8 cellular contexts compared by ENCODE assay signal in the genomic region with DNA sequence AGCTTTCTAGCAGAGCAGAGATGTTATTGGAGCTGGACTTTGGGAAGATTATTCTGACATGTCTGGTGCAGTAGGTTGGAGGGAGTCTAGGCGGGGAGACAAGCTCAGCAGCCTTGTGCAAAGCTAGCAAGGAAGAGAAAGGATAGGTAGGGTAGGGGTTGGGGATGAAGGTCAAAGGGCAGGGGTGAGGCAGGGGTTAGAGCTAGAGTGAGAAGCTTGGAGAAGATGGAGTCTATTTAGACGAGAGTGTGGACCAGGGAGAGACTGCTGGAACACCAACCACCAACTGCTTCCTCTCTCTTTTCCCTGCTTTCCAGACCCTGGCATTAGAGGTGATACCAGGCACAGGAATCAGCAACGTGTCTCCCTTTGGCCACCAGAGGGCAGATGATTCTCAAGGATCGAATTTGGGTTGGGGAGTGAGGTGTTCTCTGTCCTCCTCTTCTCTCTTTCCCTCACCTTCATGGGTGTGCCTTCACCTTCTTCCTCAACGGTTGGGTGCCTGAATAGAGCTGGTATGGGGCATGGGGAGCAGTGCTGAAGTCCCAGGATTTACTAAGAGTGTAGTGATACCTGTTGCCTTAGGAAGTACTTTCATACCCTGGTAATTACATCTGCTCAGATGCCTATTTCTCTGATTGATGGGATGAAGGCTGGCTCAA. TPM values are rescaled to one million over a fixed set of nuclear protein-coding genes. Genes with fewer than 3 reads are reported as not detected.
DNase-seq lines count a peak whose midpoint lies in the region; ATAC-seq and TF ChIP-seq lines count a peak whose summit lies in the region.

No MANE protein-coding gene starts in this region.

- H3K27ac ChIP-seq in SJSA1 (no peak overlapping the region), foreskin keratinocyte (no peak overlapping the region), testis (peak overlapping the region in 1 of 2 donors; percentile 26)

- H3K9me3 ChIP-seq in SJSA1 (replicated peaks), result no peaks in the 10 kb centered on the region
- no peaks in the 10 kb centered on the region for H3K9me3 ChIP-seq in testis

- ATAC-seq in foreskin keratinocyte (peak; percentile 27), omental fat pad (ENCODE audit: low FRiP score) (no peak), GM18517 (IDR thresholded peaks at IDR 0.05; ENCODE audit: unreplicated experiment) (no peak)

- intact Hi-C loops in testis (cut with DNase I; ENCODE audit: low total_unique reads), result loop anchor here (5.0 to 10.0 kb wide), 2 partner anchors 110 to 318 kb away; no protein-coding TSS in a partner anchor

- H3K36me3 ChIP-seq in SJSA1, result peaks cover 27% of the 10 kb centered on the region
- H3K36me3 ChIP-seq in testis (ENCODE audit: low read depth, missing control alignments), result no peaks in the 10 kb centered on the region

- no peaks in the 10 kb centered on the region for H3K27me3 ChIP-seq in SJSA1 (replicated peaks)
- H3K27me3 ChIP-seq in foreskin keratinocyte, result no peaks in the 10 kb centered on the region
- H3K27me3 ChIP-seq in testis, result no peaks in the 10 kb centered on the region

- no peak overlapping the region for H3K4me3 ChIP-seq in SJSA1
- H3K4me3 ChIP-seq in testis, result no peak overlapping the region

- TF ChIP-seq POLR2A in testis (IDR thresholded peaks at IDR 0.05), result no peak

- TF ChIP-seq CTCF in foreskin keratinocyte (conservative IDR thresholded peaks at IDR 0.05) (peak; percentile 92), omental fat pad (IDR thresholded peaks at IDR 0.05) (peak in 2 of 3 donors; percentile 38 to 76), testis (IDR thresholded peaks at IDR 0.05) (peak; percentile 85 to 96 (median 95))

- DNase-seq in DMS53 treated with DMSO at 0.1 percent for 48 hours (lab: John Stamatoyannopoulos, UW; ENCODE audit: unreplicated experiment) (peak; percentile 78), MV-4-11 (lab: John Stamatoyannopoulos, UW) (peak; percentile 56), SJSA1 (ENCODE audit: low read depth in 1 of 2, low spot score in 2 of 2) (peak; percentile 81), foreskin keratinocyte (peak; percentile 34 to 67), omental fat pad (ENCODE audit: low spot score) (peak; percentile 72), testis (peak; percentile 90)
- peak in 3 of 4 experiments; percentile 21 to 58 (median 53) for DNase-seq in activated naive CD4-positive, alpha-beta T cell (lab: John Stamatoyannopoulos, UW)

- H3K4me1 ChIP-seq in SJSA1 (replicated peaks) (peaks cover 33% of the 10 kb centered on the region), foreskin keratinocyte (peaks cover 19% of the 10 kb centered on the region), testis (peaks cover 23% of the 10 kb centered on the region)

- 20 to 30% methylated on average over 5 of the region's 5 CpGs for WGBS in testis, 2 donors

RNA-seq across cellular contexts. Expression of a gene that starts 1.8 kb away (rescaled TPM):
- total RNA-seq in SJSA1 (2014; rRNA removed; shearing (Covaris generic)), result 23.1 and 29.6 TPM in 2 replicates
- total RNA-seq in foreskin keratinocyte (35.1 and 35.8 TPM in 2 replicates), omental fat pad (10 to 100 TPM; 14.8 to 27.1 (median 23.4) TPM), testis (10 to 100 TPM; 51.7 to 52.8 TPM)
- polyA plus RNA-seq in foreskin keratinocyte (14.9 and 17.6 TPM in 2 replicates), testis (ENCODE audit: insufficient read depth, low read depth, low replicate concordance) (24.7 TPM)

RNA-seq across cellular contexts. Expression of a gene that starts 23.9 kb away (rescaled TPM):
- total RNA-seq in SJSA1 (2014; rRNA removed; shearing (Covaris generic)), result 89.3 and 95.5 TPM in 2 replicates
- 20.6 and 26.6 TPM in 2 replicates for total RNA-seq in foreskin keratinocyte
- polyA plus RNA-seq in foreskin keratinocyte, result 24.4 and 29.0 TPM in 2 replicates
- total RNA-seq in omental fat pad, result 10 to 100 TPM in 1 of 4 donors, 1 to 10 TPM in 3; 7.3 to 12.8 (median 8.6) TPM
- total RNA-seq in testis, result 10 to 100 TPM; 38.6 to 45.1 TPM
- polyA plus RNA-seq in testis (ENCODE audit: insufficient read depth, low read depth, low replicate concordance), result 71.6 TPM
